In genomic region chr1:43327549-43328292, GRCh38 we compare ENCODE assay signal across 18 cellular contexts. TPM values are rescaled to one million over a fixed set of nuclear protein-coding genes. Genes with fewer than 3 reads are reported as not detected.
"Had no signal": no experiment of that assay in that cellular context is flagged by ENCODE, and none has a peak within 500 bp of the region (broad histone marks: within the 10 kb centered on the region; RNA-seq: fewer than 3 reads in every experiment).

No MANE protein-coding gene starts in this region.

- DNase-seq: activated CD4-positive, alpha-beta T cell treated with anti-CD3 and anti-CD28 coated beads, Interleukin-2, amount 50 U/mL, for 4 hours; activated CD4-positive, CD25-positive, alpha-beta regulatory T cell treated with anti-CD3 and anti-CD28 coated beads, Interleukin-2, amount 50 U/mL, for 72 hours; activated effector memory CD4-positive, alpha-beta T cell treated with Interleukin-2 at 50 U/mL for 16 hours; activated T-cell treated with anti-CD3 and anti-CD28 coated beads, Interleukin-2, amount 50 U/mL, for 1 hour; amygdala; cerebellar nuclear complex; dermis blood vessel endothelial cell; ovary; stimulated activated CD4-positive, alpha-beta T cell treated with anti-CD3 and anti-CD28 coated beads, Interleukin-4, amount 100 ng/mL, for 24 hours had no signal

- H3K27me3 ChIP-seq: hepatocyte, ovary had no signal

- H3K4me3 Mint-ChIP-seq: activated naive CD8-positive, alpha-beta T cell; brain; neural crest cell; stimulated activated naive CD8-positive, alpha-beta T cell treated with anti-CD3 and anti-CD28 coated beads, Interleukin-15, Interleukin-2, amounts not matched to agents 100 ng/mL and 50 ng/mL, for 24 hours; T-helper 2 cell treated with Interferon-gamma antibody and Interleukin-4, amounts not matched to agents 5 μg/mL and 100 μg/mL, for 36 hours had no signal

- ATAC-seq: esophagus mucosa had no signal

- H3K27me3 Mint-ChIP-seq: activated naive CD8-positive, alpha-beta T cell; stimulated activated naive CD8-positive, alpha-beta T cell treated with anti-CD3 and anti-CD28 coated beads, Interleukin-15, Interleukin-2, amounts not matched to agents 100 ng/mL and 50 ng/mL, for 24 hours had no signal

- H3K9me3 ChIP-seq: ovary had no signal

- H3K36me3 Mint-ChIP-seq: brain had no signal

- H3K36me3 ChIP-seq: ovary had no signal

- H3K27ac ChIP-seq: hepatocyte, ovary had no signal

- H3K27ac Mint-ChIP-seq: activated naive CD8-positive, alpha-beta T cell; brain; stimulated activated naive CD8-positive, alpha-beta T cell treated with anti-CD3 and anti-CD28 coated beads, Interleukin-15, Interleukin-2, amounts not matched to agents 100 ng/mL and 50 ng/mL, for 24 hours; T-helper 2 cell treated with Interferon-gamma antibody and Interleukin-4, amounts not matched to agents 5 μg/mL and 100 μg/mL, for 36 hours had no signal

- H3K4me3 ChIP-seq: hepatocyte, ovary had no signal

- H3K4me1 Mint-ChIP-seq: neural crest cell had no signal

RNA-seq across cellular contexts. Expression of gene MPL, which starts 9.9 kb away (rescaled TPM):
- total RNA-seq: dermis blood vessel endothelial cell, hepatocyte, kidney epithelial cell, neural crest cell, temporal lobe had no signal

RNA-seq across cellular contexts. Expression of gene C1orf210, which starts 42.3 kb away (rescaled TPM):
- total RNA-seq: dermis blood vessel endothelial cell, neural crest cell, temporal lobe had no signal
